8 cellular contexts compared by ENCODE assay signal in genomic region chr6:42564496-42564890, GRCh38. TPM values are rescaled to one million over a fixed set of nuclear protein-coding genes. Genes with fewer than 3 reads are reported as not detected.
DNase-seq lines count a peak whose midpoint lies in the region; ATAC-seq and TF ChIP-seq lines count a peak whose summit lies in the region.

No MANE protein-coding gene starts in this region.

- no peaks in the 10 kb centered on the region; the same call in 1 of the 2 replicates for H3K9me3 ChIP-seq in AG04450 (ENCODE audit: control insufficient read depth, insufficient read depth, low read length)

- H3K27me3 Mint-ChIP-seq in effector memory CD8-positive, alpha-beta T cell: peaks cover 0 to 5% of the 10 kb centered on the region in 2 donors
- no peaks in the 10 kb centered on the region for H3K27me3 Mint-ChIP-seq in neural crest cell (ENCODE audit: low read depth)

- POLR2A ChIA-PET in AG04450 (lab: Yijun Ruan, JAX): interaction anchor here (0.5 to 1.4 kb wide), 10 partner anchors 17 to 468 kb away, joined by 3 to 6 read pairs (median 3); no protein-coding TSS in a partner anchor

- intact Hi-C loops in posterior cingulate gyrus (cut with DNase I): loop anchor here (10.0 kb wide), 1 partner anchor 490 kb away; the partner anchor contains the start of genes CUL7, KLC4 and MRPL2

- peak overlapping the region; percentile 96 for H3K4me3 ChIP-seq in AG04450 (ENCODE audit: low read depth, low read length)

- no peak for DNase-seq in AG04450 (ENCODE audit: low read depth, low spot score)
- DNase-seq in NCI-H748 treated with DMSO at 0.1 percent for 48 hours (lab: John Stamatoyannopoulos, UW): peak; percentile 39
- no peak for DNase-seq in effector memory CD8-positive, alpha-beta T cell
- DNase-seq in neural crest cell (ENCODE audit: low read depth, low spot score): no peak
- DNase-seq in posterior cingulate gyrus: no peak

- peaks cover under 1% of the 10 kb centered on the region for H3K27me3 ChIP-seq in AG04450 (ENCODE audit: control insufficient read depth, insufficient read depth, low read length)

- CTCF ChIA-PET in AG04450 (lab: Charles Lee): interaction anchor here (0.7 to 2.5 kb wide), 4 partner anchors 12 to 350 kb away, joined by 6 to 32 read pairs (median 14); no protein-coding TSS in a partner anchor

- H3K27ac ChIP-seq in AG04450 (ENCODE audit: low read depth, low read length): peak overlapping the region; percentile 93

- TF ChIP-seq CTCF in AG04450 (IDR thresholded peaks at IDR 0.05; ENCODE audit: low read depth, low read length): no peak
- TF ChIP-seq CTCF in neural crest cell (conservative IDR thresholded peaks at IDR 0.05): no peak

- H3K9me3 Mint-ChIP-seq in effector memory CD8-positive, alpha-beta T cell: no peaks in the 10 kb centered on the region
- H3K9me3 Mint-ChIP-seq in neural crest cell: no peaks in the 10 kb centered on the region

- H3K4me3 Mint-ChIP-seq in effector memory CD8-positive, alpha-beta T cell: peak overlapping the region; percentile 97 to 100
- peak overlapping the region; percentile 96 for H3K4me3 Mint-ChIP-seq in neural crest cell

- H3K27ac Mint-ChIP-seq in effector memory CD8-positive, alpha-beta T cell: peak overlapping the region; percentile 94 to 99
- H3K27ac Mint-ChIP-seq in neural crest cell (ENCODE audit: unreplicated experiment): peak overlapping the region; percentile 83

- H3K4me1 Mint-ChIP-seq in effector memory CD8-positive, alpha-beta T cell (ENCODE audit: low read depth in 2 of 2): peaks cover 18 to 37% of the 10 kb centered on the region in 2 donors
- H3K4me1 Mint-ChIP-seq in neural crest cell: peaks cover 22% of the 10 kb centered on the region

- ATAC-seq in GM21367 (IDR thresholded peaks at IDR 0.05; ENCODE audit: unreplicated experiment) (peak; percentile 5), GM21717 (IDR thresholded peaks at IDR 0.05; ENCODE audit: unreplicated experiment) (no peak), HG03520 (IDR thresholded peaks at IDR 0.05; ENCODE audit: unreplicated experiment) (no peak)
- ATAC-seq in effector memory CD8-positive, alpha-beta T cell (replicated peaks): peak; percentile 27

- H3K36me3 Mint-ChIP-seq in effector memory CD8-positive, alpha-beta T cell (ENCODE audit: insufficient read depth): peaks cover 25% of the 10 kb centered on the region
- H3K36me3 Mint-ChIP-seq in neural crest cell (ENCODE audit: low read depth): no peaks in the 10 kb centered on the region

RNA-seq across cellular contexts. Expression of gene UBR2, which starts 0.7 kb away (rescaled TPM):
- polyA plus RNA-seq in AG04450 (2011; rRNA removed): 18.5 and 25.3 TPM in 2 replicates
- 21.6 and 36.1 TPM in 2 replicates for polyA minus RNA-seq in AG04450 (2011; rRNA and poly(A)+ RNA removed)
- 22.3 and 22.4 TPM in 2 replicates for total RNA-seq in neural crest cell

Comparison
In these comparisons a context has a peak if more than half of its experiments do, and no peak if none do; other contexts are left out.
1. ATAC-seq: peak in GM21367 (single experiment) and effector memory CD8-positive, alpha-beta T cell (single experiment); none in GM21717 (single experiment) and HG03520 (single experiment).